1 cellular context compared by ENCODE assay signal in the genomic region with DNA sequence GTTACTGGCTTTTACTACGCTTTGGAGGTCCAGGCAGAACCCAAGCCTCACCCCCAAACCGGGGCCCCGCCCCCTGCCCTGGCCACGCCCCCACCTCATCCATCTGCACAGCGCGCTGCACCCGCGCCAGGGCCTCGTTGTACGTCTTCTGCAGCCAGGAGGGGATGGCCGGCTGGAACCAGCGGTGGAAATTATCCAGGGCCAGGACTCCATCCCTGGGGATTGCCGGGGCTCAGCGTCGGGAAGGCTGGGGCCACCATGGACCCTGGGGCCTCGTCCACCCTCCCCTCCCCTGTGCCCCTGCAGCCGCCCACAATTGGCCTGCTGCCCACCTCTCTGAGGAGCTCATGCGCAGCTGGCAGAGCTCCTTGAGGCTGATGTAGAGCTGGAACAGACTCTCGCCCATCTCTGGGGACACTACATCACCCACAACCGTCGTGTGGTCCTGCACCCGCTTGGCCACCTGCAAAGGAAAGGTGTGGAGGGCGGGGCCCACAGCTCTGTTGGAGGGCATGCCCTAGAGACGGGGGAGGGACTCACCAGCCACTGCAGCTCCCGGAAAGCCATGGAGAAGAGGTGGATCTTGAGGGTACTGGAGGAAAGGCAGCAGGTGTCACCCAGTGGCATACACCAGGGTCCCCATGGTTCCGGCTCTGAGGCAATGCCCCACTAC.
TF ChIP-seq lines count a peak whose summit lies in the region.

No MANE protein-coding gene starts in this region.

TF ChIP-seq in GM23338, 12 proteins besides CTCF, POLR2A, EP300 and RAD21 (continued from another document):
- TF ChIP-seq, protein P1, sequence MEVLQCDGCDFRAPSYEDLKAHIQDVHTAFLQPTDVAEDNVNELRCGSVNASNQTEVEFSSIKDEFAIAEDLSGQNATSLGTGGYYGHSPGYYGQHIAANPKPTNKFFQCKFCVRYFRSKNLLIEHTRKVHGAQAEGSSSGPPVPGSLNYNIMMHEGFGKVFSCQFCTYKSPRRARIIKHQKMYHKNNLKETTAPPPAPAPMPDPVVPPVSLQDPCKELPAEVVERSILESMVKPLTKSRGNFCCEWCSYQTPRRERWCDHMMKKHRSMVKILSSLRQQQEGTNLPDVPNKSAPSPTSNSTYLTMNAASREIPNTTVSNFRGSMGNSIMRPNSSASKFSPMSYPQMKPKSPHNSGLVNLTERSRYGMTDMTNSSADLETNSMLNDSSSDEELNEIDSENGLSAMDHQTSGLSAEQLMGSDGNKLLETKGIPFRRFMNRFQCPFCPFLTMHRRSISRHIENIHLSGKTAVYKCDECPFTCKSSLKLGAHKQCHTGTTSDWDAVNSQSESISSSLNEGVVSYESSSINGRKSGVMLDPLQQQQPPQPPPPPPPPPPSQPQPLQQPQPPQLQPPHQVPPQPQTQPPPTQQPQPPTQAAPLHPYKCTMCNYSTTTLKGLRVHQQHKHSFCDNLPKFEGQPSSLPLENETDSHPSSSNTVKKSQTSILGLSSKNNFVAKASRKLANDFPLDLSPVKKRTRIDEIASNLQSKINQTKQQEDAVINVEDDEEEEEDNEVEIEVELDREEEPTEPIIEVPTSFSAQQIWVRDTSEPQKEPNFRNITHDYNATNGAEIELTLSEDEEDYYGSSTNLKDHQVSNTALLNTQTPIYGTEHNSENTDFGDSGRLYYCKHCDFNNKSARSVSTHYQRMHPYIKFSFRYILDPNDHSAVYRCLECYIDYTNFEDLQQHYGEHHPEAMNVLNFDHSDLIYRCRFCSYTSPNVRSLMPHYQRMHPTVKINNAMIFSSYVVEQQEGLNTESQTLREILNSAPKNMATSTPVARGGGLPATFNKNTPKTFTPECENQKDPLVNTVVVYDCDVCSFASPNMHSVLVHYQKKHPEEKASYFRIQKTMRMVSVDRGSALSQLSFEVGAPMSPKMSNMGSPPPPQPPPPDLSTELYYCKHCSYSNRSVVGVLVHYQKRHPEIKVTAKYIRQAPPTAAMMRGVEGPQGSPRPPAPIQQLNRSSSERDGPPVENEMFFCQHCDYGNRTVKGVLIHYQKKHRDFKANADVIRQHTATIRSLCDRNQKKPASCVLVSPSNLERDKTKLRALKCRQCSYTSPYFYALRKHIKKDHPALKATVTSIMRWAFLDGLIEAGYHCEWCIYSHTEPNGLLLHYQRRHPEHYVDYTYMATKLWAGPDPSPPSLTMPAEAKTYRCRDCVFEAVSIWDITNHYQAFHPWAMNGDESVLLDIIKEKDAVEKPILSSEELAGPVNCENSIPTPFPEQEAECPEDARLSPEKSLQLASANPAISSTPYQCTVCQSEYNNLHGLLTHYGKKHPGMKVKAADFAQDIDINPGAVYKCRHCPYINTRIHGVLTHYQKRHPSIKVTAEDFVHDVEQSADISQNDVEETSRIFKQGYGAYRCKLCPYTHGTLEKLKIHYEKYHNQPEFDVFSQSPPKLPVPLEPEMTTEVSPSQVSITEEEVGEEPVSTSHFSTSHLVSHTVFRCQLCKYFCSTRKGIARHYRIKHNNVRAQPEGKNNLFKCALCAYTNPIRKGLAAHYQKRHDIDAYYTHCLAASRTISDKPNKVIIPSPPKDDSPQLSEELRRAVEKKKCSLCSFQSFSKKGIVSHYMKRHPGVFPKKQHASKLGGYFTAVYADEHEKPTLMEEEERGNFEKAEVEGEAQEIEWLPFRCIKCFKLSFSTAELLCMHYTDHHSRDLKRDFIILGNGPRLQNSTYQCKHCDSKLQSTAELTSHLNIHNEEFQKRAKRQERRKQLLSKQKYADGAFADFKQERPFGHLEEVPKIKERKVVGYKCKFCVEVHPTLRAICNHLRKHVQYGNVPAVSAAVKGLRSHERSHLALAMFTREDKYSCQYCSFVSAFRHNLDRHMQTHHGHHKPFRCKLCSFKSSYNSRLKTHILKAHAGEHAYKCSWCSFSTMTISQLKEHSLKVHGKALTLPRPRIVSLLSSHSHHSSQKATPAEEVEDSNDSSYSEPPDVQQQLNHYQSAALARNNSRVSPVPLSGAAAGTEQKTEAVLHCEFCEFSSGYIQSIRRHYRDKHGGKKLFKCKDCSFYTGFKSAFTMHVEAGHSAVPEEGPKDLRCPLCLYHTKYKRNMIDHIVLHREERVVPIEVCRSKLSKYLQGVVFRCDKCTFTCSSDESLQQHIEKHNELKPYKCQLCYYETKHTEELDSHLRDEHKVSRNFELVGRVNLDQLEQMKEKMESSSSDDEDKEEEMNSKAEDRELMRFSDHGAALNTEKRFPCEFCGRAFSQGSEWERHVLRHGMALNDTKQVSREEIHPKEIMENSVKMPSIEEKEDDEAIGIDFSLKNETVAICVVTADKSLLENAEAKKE (CRISPR knock-in tag; IDR thresholded peaks at IDR 0.05), result no peak
